Comparison of ENCODE assay signal across 8 cellular contexts in genomic region chr1:204377800-204378608, GRCh38. TPM values are rescaled to one million over a fixed set of nuclear protein-coding genes. Genes with fewer than 3 reads are reported as not detected.
DNase-seq lines count a peak whose midpoint lies in the region; ATAC-seq and TF ChIP-seq lines count a peak whose summit lies in the region.

No MANE protein-coding gene starts in this region.

- H3K4me1 Mint-ChIP-seq in activated naive CD4-positive, alpha-beta T cell treated with anti-CD3 and anti-CD28 coated beads, Interleukin-2, amount 10 ng/mL, durations not matched to agents 7 days and 5 days: peaks cover 11% of the 10 kb centered on the region

- peaks cover 0 to 14% (median 2%) of the 10 kb centered on the region in 4 donors for H3K4me1 ChIP-seq in Peyer's patch
- peaks cover 0 to 12% of the 10 kb centered on the region in 2 donors for H3K4me1 ChIP-seq in right atrium auricular region

- peak in 1 of 2 donors; percentile 78 for TF ChIP-seq POLR2A in Peyer's patch (IDR thresholded peaks at IDR 0.05)

- H3K4me3 ChIP-seq in Peyer's patch: peak overlapping the region; percentile 41 to 73 (median 53)
- H3K4me3 ChIP-seq in right atrium auricular region: peak overlapping the region; percentile 36 to 55

- no peaks in the 10 kb centered on the region for H3K9me3 Mint-ChIP-seq in activated naive CD4-positive, alpha-beta T cell treated with anti-CD3 and anti-CD28 coated beads, Interleukin-2, amount 10 ng/mL, durations not matched to agents 7 days and 5 days

- CTCF ChIA-PET in activated naive CD4-positive, alpha-beta T cell treated with anti-CD3 and anti-CD28 coated beads, Interleukin-2, amount 10 ng/mL, durations not matched to agents 7 days and 5 days (lab: Charles Lee): interaction anchor here (1.1 to 1.5 kb wide), 4 partner anchors 15 to 429 kb away, joined by 3 to 9 read pairs (median 4); no protein-coding TSS in a partner anchor

- H3K27ac ChIP-seq in Peyer's patch: peak overlapping the region in 3 of 4 donors; percentile 63 to 97 (median 89)
- no peak overlapping the region for H3K27ac ChIP-seq in right atrium auricular region

- peaks cover 1% of the 10 kb centered on the region for H3K27me3 Mint-ChIP-seq in activated naive CD4-positive, alpha-beta T cell treated with anti-CD3 and anti-CD28 coated beads, Interleukin-2, amount 10 ng/mL, durations not matched to agents 7 days and 5 days

- peak; percentile 55 for ATAC-seq in HG03432 (IDR thresholded peaks at IDR 0.05; ENCODE audit: unreplicated experiment)
- ATAC-seq in GM19351 (IDR thresholded peaks at IDR 0.05; ENCODE audit: unreplicated experiment): no peak

- H3K27ac Mint-ChIP-seq in activated naive CD4-positive, alpha-beta T cell treated with anti-CD3 and anti-CD28 coated beads, Interleukin-2, amount 10 ng/mL, durations not matched to agents 7 days and 5 days: no peak overlapping the region

- DNase-seq in DMS53 (lab: John Stamatoyannopoulos, UW) (peak; percentile 89), Peyer's patch (peak; percentile 26 to 85 (median 76)), right atrium auricular region (ENCODE audit: low spot score) (no peak), retina (peak; percentile 79), medulla oblongata (ENCODE audit: extremely low spot score) (no peak)
- DNase-seq in activated naive CD4-positive, alpha-beta T cell treated with anti-CD3 and anti-CD28 coated beads, Interleukin-2, amount 10 ng/mL, durations not matched to agents 7 days and 5 days: peak; percentile 57

- TF ChIP-seq CTCF in Peyer's patch (IDR thresholded peaks at IDR 0.05) (peak in 1 of 6 experiments; percentile 2), right atrium auricular region (IDR thresholded peaks at IDR 0.05) (no peak)

- peak overlapping the region; percentile 61 for H3K4me3 Mint-ChIP-seq in activated naive CD4-positive, alpha-beta T cell treated with anti-CD3 and anti-CD28 coated beads, Interleukin-2, amount 10 ng/mL, durations not matched to agents 7 days and 5 days

- H3K36me3 ChIP-seq in Peyer's patch (no peaks in the 10 kb centered on the region), right atrium auricular region (no peaks in the 10 kb centered on the region)

- no peaks in the 10 kb centered on the region for H3K9me3 ChIP-seq in Peyer's patch
- H3K9me3 ChIP-seq in right atrium auricular region: no peaks in the 10 kb centered on the region

- no peaks in the 10 kb centered on the region for H3K36me3 Mint-ChIP-seq in activated naive CD4-positive, alpha-beta T cell treated with anti-CD3 and anti-CD28 coated beads, Interleukin-2, amount 10 ng/mL, durations not matched to agents 7 days and 5 days

- H3K27me3 ChIP-seq in Peyer's patch (no peaks in the 10 kb centered on the region), right atrium auricular region (no peaks in the 10 kb centered on the region)

RNA-seq across cellular contexts. Expression of gene PLEKHA6, which starts 18.3 kb away (rescaled TPM):
- 10 to 100 TPM; 57.3 to 91.6 (median 70.2) TPM for total RNA-seq in Peyer's patch
- 10 to 100 TPM; 18.1 to 25.7 TPM for total RNA-seq in right atrium auricular region

RNA-seq across cellular contexts. Expression of gene PPP1R15B, which starts 33.6 kb away (rescaled TPM):
- total RNA-seq in Peyer's patch (10 to 100 TPM; 33.8 to 90.5 (median 72.3) TPM), right atrium auricular region (10 to 100 TPM; 27.3 to 30.9 TPM)

Comparison
In these comparisons a context has a peak if more than half of its experiments do, and no peak if none do; other contexts are left out.
1. DNase-seq: peak in DMS53 (single experiment), Peyer's patch (3 of 3), activated naive CD4-positive, alpha-beta T cell treated with anti-CD3 and anti-CD28 coated beads, Interleukin-2, amount 10 ng/mL, durations not matched to agents 7 days and 5 days (single experiment) and retina (single experiment); none in right atrium auricular region (single experiment) and medulla oblongata (single experiment).
2. H3K27ac ChIP-seq: peak in Peyer's patch (3 of 4); none in right atrium auricular region (0 of 2).